In the genomic region with DNA sequence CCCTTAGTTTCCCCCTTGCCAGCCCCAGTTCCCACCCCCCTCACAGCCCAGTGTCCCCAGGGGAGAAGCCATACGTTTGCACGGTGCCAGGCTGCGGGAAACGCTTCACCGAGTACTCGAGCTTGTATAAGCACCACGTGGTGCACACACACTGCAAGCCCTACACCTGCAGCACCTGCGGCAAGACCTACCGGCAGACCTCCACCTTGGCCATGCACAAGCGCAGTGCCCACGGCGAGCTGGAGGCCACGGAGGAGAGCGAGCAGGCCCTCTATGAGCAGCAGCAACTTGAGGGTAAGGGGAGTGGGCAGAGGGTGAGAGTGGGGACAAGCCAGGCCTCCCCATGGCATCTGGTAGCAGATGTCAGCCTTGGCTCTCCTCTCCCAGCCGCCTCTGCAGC, we compare ENCODE assay signal across 11 cellular contexts. TPM values are rescaled to one million over a fixed set of nuclear protein-coding genes. Genes with fewer than 3 reads are reported as not detected.
DNase-seq lines count a peak whose midpoint lies in the region; ATAC-seq lines count a peak whose summit lies in the region.
"Had no signal": no experiment of that assay in that cellular context is flagged by ENCODE, and none has a peak within 500 bp of the region (broad histone marks: within the 10 kb centered on the region; RNA-seq: fewer than 3 reads in every experiment).

No MANE protein-coding gene starts in this region.

- no peaks in the 10 kb centered on the region for H3K4me1 Mint-ChIP-seq in activated T-helper 17 cell treated with anti-CD3 and anti-CD28 coated beads, Interleukin-2, amount 50 U/mL, for 72 hours

- H3K36me3 Mint-ChIP-seq in activated T-helper 17 cell treated with anti-CD3 and anti-CD28 coated beads, Interleukin-2, amount 50 U/mL, for 72 hours (ENCODE audit: low read depth) = peaks cover 72% of the 10 kb centered on the region

- H4K20me1 ChIP-seq in Karpas-422 (ENCODE audit: insufficient read depth, low read depth, low read length) = no peaks in the 10 kb centered on the region

- H2BK120ac ChIP-seq in trophoblast cell (ENCODE audit: insufficient read depth, low read length, poor library complexity) = no peak overlapping the region

- DNase-seq in NCI-H345 (lab: John Stamatoyannopoulos, UW) = peak; percentile 39
- DNase-seq in NCI-H345 treated with DMSO at 0.1 percent for 48 hours (lab: John Stamatoyannopoulos, UW; ENCODE audit: unreplicated experiment) = no peak
- no peak for DNase-seq in Karpas-422
- peak; percentile 58 for DNase-seq in NCI-H526 treated with DMSO at 0.1 percent for 48 hours (lab: John Stamatoyannopoulos, UW)
- no peak for DNase-seq in trophoblast cell
- no peak for DNase-seq in HAP-1 (ENCODE audit: low spot score in 2 of 2)
- DNase-seq: GOT3, SK-N-SH had no signal

- H3K27me3 Mint-ChIP-seq in activated T-helper 17 cell treated with anti-CD3 and anti-CD28 coated beads, Interleukin-2, amount 50 U/mL, for 72 hours = no peaks in the 10 kb centered on the region

- no peaks in the 10 kb centered on the region for H3K9me3 Mint-ChIP-seq in activated T-helper 17 cell treated with anti-CD3 and anti-CD28 coated beads, Interleukin-2, amount 50 U/mL, for 72 hours

- in situ Hi-C loops in HAP-1 (cut with MboI; ENCODE audit: low sequenced_read_pairs) = no loop called here

- H3K36me3 ChIP-seq in Karpas-422 (ENCODE audit: insufficient read depth, low read length) (peaks cover 14% of the 10 kb centered on the region; the same call in 1 of the 2 replicates), trophoblast cell (ENCODE audit: control insufficient read depth in 1 of 2, insufficient read depth in 2 of 2, low read length in 2 of 2) (peaks cover 42 to 43% of the 10 kb centered on the region in 2 experiments), HAP-1 (replicated peaks) (peaks cover 55% of the 10 kb centered on the region)

- no peak overlapping the region for H2AK5ac ChIP-seq in trophoblast cell (ENCODE audit: low read length)

- no CpG with 5 or more reads among the region's 15 CpGs for WGBS in trophoblast cell (ENCODE audit: extremely low coverage, insufficient coverage, insufficient read length)

- H2AFZ ChIP-seq in Karpas-422 (ENCODE audit: low read length) (no peak overlapping the region), trophoblast cell (ENCODE audit: insufficient read depth, low read length, poor library complexity) (no peak overlapping the region)

- no peaks in the 10 kb centered on the region for H3K27me3 ChIP-seq in Karpas-422 (ENCODE audit: low read length)
- H3K27me3 ChIP-seq in trophoblast cell (ENCODE audit: insufficient read depth, low read length) = no peaks in the 10 kb centered on the region
- no peaks in the 10 kb centered on the region for H3K27me3 ChIP-seq in HAP-1 (ENCODE audit: low read depth)

- no peak overlapping the region for H4K91ac ChIP-seq in trophoblast cell (ENCODE audit: low read depth, low read length)

- no peak overlapping the region for H3K14ac ChIP-seq in trophoblast cell (ENCODE audit: low read length)

- H3K4me2 ChIP-seq in Karpas-422 (ENCODE audit: low read depth, low read length, poor library complexity, severe bottlenecking) = peak overlapping the region; percentile 23
- H3K4me2 ChIP-seq in trophoblast cell (ENCODE audit: low read length) = no peak overlapping the region
- H3K4me2 ChIP-seq: SK-N-SH had no signal

- H3K79me2 ChIP-seq in Karpas-422 (ENCODE audit: low read length) (no peaks in the 10 kb centered on the region), trophoblast cell (ENCODE audit: control insufficient read depth, insufficient read depth, low read length, poor library complexity) (no peaks in the 10 kb centered on the region)

- no peak overlapping the region for H3K23ac ChIP-seq in trophoblast cell (ENCODE audit: low read length)

- H3K79me1 ChIP-seq in trophoblast cell (ENCODE audit: low read length) = no peaks in the 10 kb centered on the region

- no peak overlapping the region for H3K27ac Mint-ChIP-seq in activated T-helper 17 cell treated with anti-CD3 and anti-CD28 coated beads, Interleukin-2, amount 50 U/mL, for 72 hours

- no peak for ATAC-seq in activated T-helper 17 cell treated with anti-CD3 and anti-CD28 coated beads, Interleukin-2, amount 50 U/mL, for 72 hours (replicated peaks)
- no peak for ATAC-seq in GM21390 (IDR thresholded peaks at IDR 0.05; ENCODE audit: unreplicated experiment)

- no peak overlapping the region for H3K4ac ChIP-seq in trophoblast cell (ENCODE audit: low read depth, low read length)

- H3K9me2 ChIP-seq in Karpas-422 (replicated peaks; ENCODE audit: insufficient read depth, low read length) = no peaks in the 10 kb centered on the region
- H3K9me2 ChIP-seq: SK-N-SH had no signal

- H2BK12ac ChIP-seq in trophoblast cell (ENCODE audit: low read length) = no peak overlapping the region

- H3K4me3 Mint-ChIP-seq in activated T-helper 17 cell treated with anti-CD3 and anti-CD28 coated beads, Interleukin-2, amount 50 U/mL, for 72 hours = no peak overlapping the region

- no peak overlapping the region for H3K9ac ChIP-seq in Karpas-422 (ENCODE audit: low read length)
- H3K9ac ChIP-seq in trophoblast cell (ENCODE audit: low read length) = no peak overlapping the region
- H3K9ac ChIP-seq: SK-N-SH had no signal

- H3K18ac ChIP-seq in trophoblast cell (ENCODE audit: low read length) = no peak overlapping the region

- H3K27ac ChIP-seq in Karpas-422 (ENCODE audit: low read length) (no peak overlapping the region), trophoblast cell (ENCODE audit: low read depth, low read length) (no peak overlapping the region)

- H3K4me1 ChIP-seq in Karpas-422 (ENCODE audit: low read length) (peaks cover 19% of the 10 kb centered on the region), trophoblast cell (ENCODE audit: control insufficient read depth in 1 of 2, insufficient read depth in 2 of 2, low read length in 2 of 2) (no peaks in the 10 kb centered on the region), HAP-1 (no peaks in the 10 kb centered on the region)

- no peak overlapping the region for H3K4me3 ChIP-seq in Karpas-422 (ENCODE audit: low read length)
- H3K4me3 ChIP-seq in trophoblast cell (ENCODE audit: low read depth, low read length) = peak overlapping the region; percentile 37
- H3K4me3 ChIP-seq in HAP-1 = no peak overlapping the region

- H2BK5ac ChIP-seq in trophoblast cell (ENCODE audit: low read depth, low read length, poor library complexity) = no peak overlapping the region

- H4K12ac ChIP-seq in trophoblast cell (ENCODE audit: low read depth, low read length) = no peak overlapping the region

- H3K9me3 ChIP-seq in Karpas-422 (ENCODE audit: low read length) (no peaks in the 10 kb centered on the region), trophoblast cell (ENCODE audit: insufficient read depth, low read depth, low read length) (peaks cover 2% of the 10 kb centered on the region), HAP-1 (no peaks in the 10 kb centered on the region)
- H3K9me3 ChIP-seq: SK-N-SH had no signal

- H4K8ac ChIP-seq in trophoblast cell (ENCODE audit: low read depth, low read length) = no peak overlapping the region

RNA-seq across cellular contexts. Expression of gene DEF6, which starts 5.1 kb away (rescaled TPM):
- 31.3 and 69.9 TPM in 2 replicates for total RNA-seq in Karpas-422 (2014; rRNA removed; shearing (Covaris generic); ENCODE audit: low replicate concordance)
- 2.9 TPM in 2 replicates for polyA plus RNA-seq in trophoblast cell (2013)
- total RNA-seq in activated T-helper 17 cell treated with anti-CD3 and anti-CD28 coated beads, Interleukin-2, amount 50 U/mL, for 72 hours = 100 to 1,000 TPM; 117 to 133 TPM
- total RNA-seq: A172 had no signal

RNA-seq across cellular contexts. Expression of gene ZNF76, which starts 33.0 kb away (rescaled TPM):
- total RNA-seq in Karpas-422 (2014; rRNA removed; shearing (Covaris generic); ENCODE audit: low replicate concordance) = 24.4 and 40.3 TPM in 2 replicates
- 10.8 and 11.2 TPM in 2 replicates for polyA plus RNA-seq in trophoblast cell (2013)
- 10 to 100 TPM; 44.3 to 53.2 TPM for total RNA-seq in activated T-helper 17 cell treated with anti-CD3 and anti-CD28 coated beads, Interleukin-2, amount 50 U/mL, for 72 hours

RNA-seq across cellular contexts. Expression of gene PPARD, which starts 49.9 kb away (rescaled TPM):
- total RNA-seq in Karpas-422 (2014; rRNA removed; shearing (Covaris generic); ENCODE audit: low replicate concordance) = 2.5 and 3.2 TPM in 2 replicates
- 72.3 and 76.8 TPM in 2 replicates for polyA plus RNA-seq in trophoblast cell (2013)
- total RNA-seq in activated T-helper 17 cell treated with anti-CD3 and anti-CD28 coated beads, Interleukin-2, amount 50 U/mL, for 72 hours = 10 to 100 TPM; 21.0 to 27.9 TPM

Comparison
In these comparisons a context has a peak if more than half of its experiments do, and no peak if none do; other contexts are left out.
1. DNase-seq: peak in NCI-H345 (single experiment) and NCI-H526 treated with DMSO at 0.1 percent for 48 hours (single experiment); none in NCI-H345 treated with DMSO at 0.1 percent for 48 hours (single experiment), Karpas-422 (single experiment), trophoblast cell (0 of 2) and HAP-1 (0 of 2).